In the genomic region with DNA sequence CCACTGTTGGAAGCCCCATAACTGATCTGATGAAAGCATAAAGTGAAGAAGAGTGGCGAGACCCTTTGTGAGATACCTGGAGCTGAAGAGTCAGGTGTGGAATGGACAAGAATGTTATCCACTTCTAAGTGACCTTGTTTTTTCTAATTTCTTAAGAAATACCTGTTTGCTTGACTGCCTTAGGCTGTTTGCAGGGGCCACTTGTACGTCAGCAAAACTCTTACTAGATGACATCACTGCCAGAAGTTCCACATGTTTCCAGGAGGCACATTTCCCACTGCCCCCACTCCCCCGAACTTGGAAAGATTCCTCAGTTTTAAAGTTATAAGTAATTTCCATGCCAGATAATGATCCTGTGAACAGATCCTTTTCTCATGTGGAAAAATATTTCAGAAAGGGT, we compare ENCODE assay signal across 15 cellular contexts. TPM values are rescaled to one million over a fixed set of nuclear protein-coding genes. Genes with fewer than 3 reads are reported as not detected.
DNase-seq lines count a peak whose midpoint lies in the region; ATAC-seq and TF ChIP-seq lines count a peak whose summit lies in the region.
"Had no signal": no experiment of that assay in that cellular context is flagged by ENCODE, and none has a peak within 500 bp of the region (broad histone marks: within the 10 kb centered on the region; RNA-seq: fewer than 3 reads in every experiment).

No MANE protein-coding gene starts in this region.

- H3K27ac ChIP-seq in Panc1 (ENCODE audit: low read length): peak overlapping the region; percentile 88
- H3K27ac ChIP-seq in esophagus muscularis mucosa (replicated peaks in 1 of 4): peak overlapping the region in 3 of 4 donors; percentile 16 to 57 (median 32)
- peak overlapping the region; percentile 87 to 97 for H3K27ac ChIP-seq in thoracic aorta
- H3K27ac ChIP-seq in sigmoid colon: peak overlapping the region in 2 of 4 donors; percentile 29 to 42

- H3K27me3 ChIP-seq in Panc1 (ENCODE audit: control insufficient read depth, insufficient read depth, low read length) (no peaks in the 10 kb centered on the region), esophagus muscularis mucosa (no peaks in the 10 kb centered on the region), thoracic aorta (replicated peaks; ENCODE audit: insufficient read depth) (no peaks in the 10 kb centered on the region), sigmoid colon (no peaks in the 10 kb centered on the region)

- H3K4me1 ChIP-seq in Panc1 (ENCODE audit: control insufficient read depth, insufficient read depth, low read length): peaks cover 94% of the 10 kb centered on the region
- H3K4me1 ChIP-seq in esophagus muscularis mucosa: peaks cover 49 to 69% (median 58%) of the 10 kb centered on the region in 4 donors
- H3K4me1 ChIP-seq in thoracic aorta (ENCODE audit: control insufficient read depth in 1 of 2, low read depth in 2 of 2): peaks cover 67 to 99% of the 10 kb centered on the region in 2 donors
- peaks cover 0 to 11% (median 3%) of the 10 kb centered on the region in 4 donors for H3K4me1 ChIP-seq in sigmoid colon

- H3K27ac Mint-ChIP-seq in activated naive CD8-positive, alpha-beta T cell: no peak overlapping the region
- no peak overlapping the region for H3K27ac Mint-ChIP-seq in activated naive CD8-positive, alpha-beta T cell treated with anti-CD3 and anti-CD28 coated beads for 36 hours

- BruUV-seq in Panc1 (replicated peaks; lab: Mats Ljungman, UMichigan): no TSS peak

- H3K27me3 Mint-ChIP-seq in activated naive CD8-positive, alpha-beta T cell: peaks cover 53% of the 10 kb centered on the region
- H3K27me3 Mint-ChIP-seq in activated naive CD8-positive, alpha-beta T cell treated with anti-CD3 and anti-CD28 coated beads for 36 hours: peaks cover 86% of the 10 kb centered on the region

- intact Hi-C loops in Panc1 (cut with micrococcal nuclease; ENCODE audit: unreplicated experiment) (no loop called here), esophagus muscularis mucosa (cut with DNase I) (no loop called here), sigmoid colon (cut with DNase I) (no loop called here)

- POLR2A ChIA-PET in Panc1 (lab: Charles Lee): no interaction called here

- H3K36me3 Mint-ChIP-seq in activated naive CD8-positive, alpha-beta T cell: no peaks in the 10 kb centered on the region
- no peaks in the 10 kb centered on the region for H3K36me3 Mint-ChIP-seq in activated naive CD8-positive, alpha-beta T cell treated with anti-CD3 and anti-CD28 coated beads for 36 hours

- H3K36me3 ChIP-seq in Panc1 (ENCODE audit: control insufficient read depth, insufficient read depth, low read length) (no peaks in the 10 kb centered on the region), esophagus muscularis mucosa (peaks cover 0 to 9% (median 0%) of the 10 kb centered on the region in 4 donors), thoracic aorta (no peaks in the 10 kb centered on the region), sigmoid colon (no peaks in the 10 kb centered on the region)

- H3K9me3 ChIP-seq in Panc1 (ENCODE audit: control insufficient read depth, insufficient read depth, low read depth, low read length) (no peaks in the 10 kb centered on the region), esophagus muscularis mucosa (no peaks in the 10 kb centered on the region), thoracic aorta (no peaks in the 10 kb centered on the region), sigmoid colon (no peaks in the 10 kb centered on the region)

- H3K9me3 Mint-ChIP-seq in activated naive CD8-positive, alpha-beta T cell (ENCODE audit: low read depth): no peaks in the 10 kb centered on the region
- no peaks in the 10 kb centered on the region for H3K9me3 Mint-ChIP-seq in activated naive CD8-positive, alpha-beta T cell treated with anti-CD3 and anti-CD28 coated beads for 36 hours

- peak overlapping the region; percentile 60 for H3K4me3 Mint-ChIP-seq in activated naive CD8-positive, alpha-beta T cell
- no peak overlapping the region for H3K4me3 Mint-ChIP-seq in activated naive CD8-positive, alpha-beta T cell treated with anti-CD3 and anti-CD28 coated beads for 36 hours

- no peak for TF ChIP-seq CTCF in Panc1 (IDR thresholded peaks at IDR 0.05)
- TF ChIP-seq CTCF in esophagus muscularis mucosa (IDR thresholded peaks at IDR 0.05): no peak
- TF ChIP-seq CTCF in thoracic aorta (IDR thresholded peaks at IDR 0.05): no peak
- no peak for TF ChIP-seq CTCF in sigmoid colon (IDR thresholded peaks at IDR 0.05)

- WGBS in esophagus muscularis mucosa: 80% methylated on average over 3 of the region's 3 CpGs
- WGBS in sigmoid colon, 2 donors: 88 to 93% methylated on average over 3 of the region's 3 CpGs

- ATAC-seq in Panc1: no peak
- no peak for ATAC-seq in thoracic aorta (ENCODE audit: insufficient number of reproducible peaks, low FRiP score, low read depth)

- in situ Hi-C loops in Panc1 (cut with HindIII; ENCODE audit: low pct_unique_long_range_greater_than_20kb, low sequenced_read_pairs): no loop called here

- DNase-seq in activated naive CD8-positive, alpha-beta T cell treated with anti-CD3 and anti-CD28 coated beads for 36 hours: no peak
- DNase-seq in Panc1 (ENCODE audit: low read depth, low spot score) (no peak), esophagus muscularis mucosa (ENCODE audit: extremely low spot score) (no peak), thoracic aorta (ENCODE audit: low spot score) (no peak), sigmoid colon (no peak), hepatic stellate cell (ENCODE audit: low spot score) (no peak), DMS153 treated with DMSO at 0.1 percent for 48 hours (lab: John Stamatoyannopoulos, UW; ENCODE audit: unreplicated experiment) (no peak)
- DNase-seq: activated T-cell treated with anti-CD3 and anti-CD28 coated beads for 4 hours, amygdala, hippocampal formation, Karpas-422, kidney glomerular epithelial cell, NCI-H187, NCI-H510A treated with DMSO at 0.1 percent for 48 hours had no signal

- no peak overlapping the region for H3K4me3 ChIP-seq in Panc1 (ENCODE audit: low read depth in 2 of 2, low read length in 2 of 2)
- no peak overlapping the region for H3K4me3 ChIP-seq in esophagus muscularis mucosa
- no peak overlapping the region for H3K4me3 ChIP-seq in thoracic aorta
- no peak overlapping the region for H3K4me3 ChIP-seq in sigmoid colon

- CTCF ChIA-PET in Panc1 (lab: Charles Lee): no interaction called here

- TF ChIP-seq POLR2A in esophagus muscularis mucosa (IDR thresholded peaks at IDR 0.05; ENCODE audit: low read depth): no peak
- no peak for TF ChIP-seq POLR2A in sigmoid colon (IDR thresholded peaks at IDR 0.05)

- peaks cover 32% of the 10 kb centered on the region for H3K4me1 Mint-ChIP-seq in activated naive CD8-positive, alpha-beta T cell (ENCODE audit: low read depth)
- H3K4me1 Mint-ChIP-seq in activated naive CD8-positive, alpha-beta T cell treated with anti-CD3 and anti-CD28 coated beads for 36 hours: peaks cover 20% of the 10 kb centered on the region

- TF ChIP-seq EP300 in esophagus muscularis mucosa (IDR thresholded peaks at IDR 0.05) (no peak), sigmoid colon (IDR thresholded peaks at IDR 0.05) (no peak)

RNA-seq across cellular contexts. Expression of gene EPAS1, which starts 8.0 kb away (rescaled TPM):
- total RNA-seq in activated naive CD8-positive, alpha-beta T cell treated with anti-CD3 and anti-CD28 coated beads for 36 hours: 1 to 10 TPM in 1 of 2 experiments, under 1 TPM in 1; 0.78 to 1.5 TPM
- total RNA-seq in Panc1 (2021; ENCODE audit: unreplicated experiment): 106 TPM
- polyA plus RNA-seq in Panc1 (2012; ENCODE audit: insufficient read length): 65.8 TPM
- total RNA-seq in esophagus muscularis mucosa: 100 to 1,000 TPM; 113 to 225 (median 183) TPM
- total RNA-seq in thoracic aorta: 100 to 1,000 TPM; 517 to 667 TPM
- 10 to 100 TPM; 56.8 to 97.8 (median 61.1) TPM for total RNA-seq in sigmoid colon
- polyA plus RNA-seq in sigmoid colon: 10 to 100 TPM; 57.8 to 82.8 (median 64.3) TPM

Comparison
In these comparisons a context has a peak if more than half of its experiments do, and no peak if none do; other contexts are left out.
1. RNA of gene EPAS1, which starts 8.0 kb away (total RNA-seq): 517 to 667 TPM in thoracic aorta, 113 to 225 TPM in esophagus muscularis mucosa, 106 TPM in Panc1 (single experiment) and 56.8 to 97.8 TPM in sigmoid colon; 0.78 to 1.5 TPM in activated naive CD8-positive, alpha-beta T cell treated with anti-CD3 and anti-CD28 coated beads for 36 hours; every median in the first group is over 10 times any median in the second.